ENCODE assay signal across 17 cellular contexts in genomic region chr20:53412600-53413187, GRCh38.
DNase-seq lines count a peak whose midpoint lies in the region; ATAC-seq and TF ChIP-seq lines count a peak whose summit lies in the region.
"Had no signal": no experiment of that assay in that cellular context is flagged by ENCODE, and none has a peak within 500 bp of the region (broad histone marks: within the 10 kb centered on the region; RNA-seq: fewer than 3 reads in every experiment).

No MANE protein-coding gene starts in this region.

- no peaks in the 10 kb centered on the region for H3K79me2 ChIP-seq in neural progenitor cell (ENCODE audit: low read depth)

- H3K9me3 Mint-ChIP-seq in CD8-positive, alpha-beta memory T cell: no peaks in the 10 kb centered on the region
- H3K9me3 Mint-ChIP-seq in neural progenitor cell: peaks cover 2% of the 10 kb centered on the region
- H3K9me3 Mint-ChIP-seq: activated T-cell treated with anti-CD3 and anti-CD28 coated beads, Interleukin-2, amount 50 U/mL, for 72 hours; brain had no signal

- no peak overlapping the region for H3K9ac ChIP-seq in neural progenitor cell
- H3K9ac ChIP-seq: BLaER1 had no signal

- DNase-seq in CD8-positive, alpha-beta memory T cell: no peak
- DNase-seq in neural progenitor cell (ENCODE audit: low spot score) (peak; percentile 28), GM19238 (ENCODE audit: insufficient read length, low spot score) (no peak), GM13977 (ENCODE audit: low spot score) (no peak)
- no peak for DNase-seq in activated effector memory CD4-positive, alpha-beta T cell treated with Interleukin-2 at 50 U/mL for 16 hours
- DNase-seq: dorsolateral prefrontal cortex, foreskin fibroblast, midbrain, NCI-H1105 treated with DMSO at 0.1 percent for 48 hours, NCI-H446 treated with DMSO at 0.1 percent for 48 hours had no signal

- peak overlapping the region; percentile 60 for H3K4me2 ChIP-seq in neural progenitor cell
- H3K4me2 ChIP-seq: BLaER1 had no signal

- no peaks in the 10 kb centered on the region for H4K20me1 ChIP-seq in neural progenitor cell (ENCODE audit: low read depth)
- H4K20me1 ChIP-seq: BLaER1 had no signal

- CTCF ChIA-PET in CD8-positive, alpha-beta memory T cell (lab: Charles Lee): interaction anchor here (0.7 to 3.9 kb wide), 9 partner anchors 10 to 787 kb away, joined by 3 to 13 read pairs (median 4); no protein-coding TSS in a partner anchor
- CTCF ChIA-PET in HEK293 (lab: Yijun Ruan, JAX): interaction anchor here (0.5 kb wide), 1 partner anchor 528 kb away, joined by 4 read pairs; no protein-coding TSS in a partner anchor

- H2AFZ ChIP-seq in neural progenitor cell (replicated peaks): peak overlapping the region; percentile 98

- no peaks in the 10 kb centered on the region for H3K36me3 ChIP-seq in CD8-positive, alpha-beta memory T cell (ENCODE audit: insufficient read depth, low read length)
- no peaks in the 10 kb centered on the region for H3K36me3 ChIP-seq in HEK293 (ENCODE audit: control insufficient read depth in 2 of 2, insufficient read depth in 1 of 2, low read length in 2 of 2)
- H3K36me3 ChIP-seq in ectodermal cell (ENCODE audit: control insufficient read depth, insufficient read depth, low read length): no peaks in the 10 kb centered on the region
- H3K36me3 ChIP-seq in neural progenitor cell: no peaks in the 10 kb centered on the region
- H3K36me3 ChIP-seq: BLaER1, thyroid gland had no signal

- no peaks in the 10 kb centered on the region for H3K27me3 ChIP-seq in CD8-positive, alpha-beta memory T cell (ENCODE audit: insufficient read depth, low read length, poor library complexity, severe bottlenecking)
- H3K27me3 ChIP-seq in ectodermal cell (ENCODE audit: control insufficient read depth, insufficient read depth, low read length, poor library complexity, severe bottlenecking) (no peaks in the 10 kb centered on the region), neural progenitor cell (no peaks in the 10 kb centered on the region)
- H3K27me3 ChIP-seq: BLaER1, thyroid gland had no signal

- no peak for TF ChIP-seq CTCF in HEK293 (tag by site-specific recombination; IDR thresholded peaks at IDR 0.05)
- no peak for TF ChIP-seq CTCF in neural progenitor cell (IDR thresholded peaks at IDR 0.05)
- no peak for TF ChIP-seq CTCF in GM13977 (IDR thresholded peaks at IDR 0.05; ENCODE audit: extremely low read depth, insufficient read depth, missing control alignments)

- no peaks in the 10 kb centered on the region for H3K36me3 Mint-ChIP-seq in CD8-positive, alpha-beta memory T cell
- peaks cover 2% of the 10 kb centered on the region for H3K36me3 Mint-ChIP-seq in neural progenitor cell
- H3K36me3 Mint-ChIP-seq: brain had no signal

- POLR2A ChIA-PET in CD8-positive, alpha-beta memory T cell (lab: Charles Lee): no interaction called here
- POLR2A ChIA-PET in HEK293 (lab: Yijun Ruan, JAX): no interaction called here

- peak overlapping the region in 5 of 8 donors; percentile 17 to 83 (median 74) for H3K27ac Mint-ChIP-seq in CD8-positive, alpha-beta memory T cell
- peak overlapping the region; percentile 86 for H3K27ac Mint-ChIP-seq in neural progenitor cell
- H3K27ac Mint-ChIP-seq: activated T-cell treated with anti-CD3 and anti-CD28 coated beads, Interleukin-2, amount 50 U/mL, for 72 hours had no signal

- no peak for ATAC-seq in HG03280 (IDR thresholded peaks at IDR 0.05; ENCODE audit: unreplicated experiment)

- H3F3A ChIP-seq in neural progenitor cell (ENCODE audit: low read depth): peaks cover 16% of the 10 kb centered on the region

- no peak overlapping the region for H3K27ac ChIP-seq in CD8-positive, alpha-beta memory T cell (ENCODE audit: low read depth, low read length)
- no peak overlapping the region for H3K27ac ChIP-seq in HEK293 (ENCODE audit: extremely low read depth, low read depth, low read length)
- H3K27ac ChIP-seq in ectodermal cell (ENCODE audit: insufficient read depth, low read depth, low read length, poor library complexity, severe bottlenecking): peak overlapping the region; percentile 26
- peak overlapping the region; percentile 29 for H3K27ac ChIP-seq in neural progenitor cell
- H3K27ac ChIP-seq: BLaER1, dorsolateral prefrontal cortex, thyroid gland had no signal

- peaks cover 0 to 11% of the 10 kb centered on the region in 2 donors for H3K27me3 Mint-ChIP-seq in CD8-positive, alpha-beta memory T cell
- peaks cover 5% of the 10 kb centered on the region for H3K27me3 Mint-ChIP-seq in neural progenitor cell (ENCODE audit: insufficient read depth, low read depth)

- peak overlapping the region in 2 of 7 donors; percentile 9 to 30 for H3K4me3 Mint-ChIP-seq in CD8-positive, alpha-beta memory T cell
- no peak overlapping the region for H3K4me3 Mint-ChIP-seq in neural progenitor cell

- no peaks in the 10 kb centered on the region for H3K9me3 ChIP-seq in CD8-positive, alpha-beta memory T cell (ENCODE audit: low read length)
- H3K9me3 ChIP-seq in HEK293 (ENCODE audit: control insufficient read depth, insufficient read depth, low read depth, low read length) (no peaks in the 10 kb centered on the region), ectodermal cell (ENCODE audit: control insufficient read depth, low read length) (no peaks in the 10 kb centered on the region), neural progenitor cell (ENCODE audit: low read depth) (no peaks in the 10 kb centered on the region)
- H3K9me3 ChIP-seq: BLaER1, thyroid gland had no signal

- no peak overlapping the region for H3K4me3 ChIP-seq in CD8-positive, alpha-beta memory T cell (ENCODE audit: low read length)
- no peak overlapping the region for H3K4me3 ChIP-seq in HEK293 (ENCODE audit: low read depth, low read length)
- H3K4me3 ChIP-seq in ectodermal cell (ENCODE audit: insufficient read depth, low read depth, low read length): no peak overlapping the region
- H3K4me3 ChIP-seq in neural progenitor cell: peak overlapping the region; percentile 11
- H3K4me3 ChIP-seq: BLaER1, dorsolateral prefrontal cortex, thyroid gland had no signal

- in situ Hi-C loops in GM13977 (cut with MboI; ENCODE audit: low pct_unique_long_range_greater_than_20kb, low sequenced_read_pairs, unreplicated experiment): loop anchor here (10.0 to 25.0 kb wide), 3 partner anchors 132 to 532 kb away; no protein-coding TSS in a partner anchor

- no peaks in the 10 kb centered on the region for H3K4me1 ChIP-seq in CD8-positive, alpha-beta memory T cell (ENCODE audit: insufficient read depth, low read length)
- no peaks in the 10 kb centered on the region for H3K4me1 ChIP-seq in HEK293 (ENCODE audit: control insufficient read depth, insufficient read depth, low read length)
- H3K4me1 ChIP-seq in ectodermal cell (ENCODE audit: control insufficient read depth, insufficient read depth, low read length): peaks cover 12% of the 10 kb centered on the region
- H3K4me1 ChIP-seq in neural progenitor cell: peaks cover 22% of the 10 kb centered on the region
- H3K4me1 ChIP-seq: BLaER1 had no signal

- 58 to 61% methylated on average over 12 of the region's 12 CpGs for WGBS in ectodermal cell, 2 experiments

- H3K4me1 Mint-ChIP-seq in CD8-positive, alpha-beta memory T cell: peaks cover 0 to 5% (median 4%) of the 10 kb centered on the region in 3 donors
- peaks cover 43% of the 10 kb centered on the region for H3K4me1 Mint-ChIP-seq in neural progenitor cell

TF ChIP-seq in HEK293, 187 proteins besides CTCF, POLR2A, EP300 and RAD21:
- peak; percentile 88 for TF ChIP-seq ZFHX2 (tag by site-specific recombination; conservative IDR thresholded peaks at IDR 0.05)
- TF ChIP-seq ZIC2 (tag by site-specific recombination; IDR thresholded peaks at IDR 0.05): peak; percentile 67
- TF ChIP-seq EGR2 (tag by site-specific recombination; IDR thresholded peaks at IDR 0.05; ENCODE audit: low read depth): peak; percentile 78
- no peak for TF ChIP-seq ZNF133 (tag by site-specific recombination; IDR thresholded peaks at IDR 0.05)

Comparison
In these comparisons a context has a peak if more than half of its experiments do, and no peak if none do; other contexts are left out.
1. H3K27ac ChIP-seq: peak in ectodermal cell (single experiment) and neural progenitor cell (single experiment); none in CD8-positive, alpha-beta memory T cell (single experiment) and HEK293 (single experiment).